In the genomic region with DNA sequence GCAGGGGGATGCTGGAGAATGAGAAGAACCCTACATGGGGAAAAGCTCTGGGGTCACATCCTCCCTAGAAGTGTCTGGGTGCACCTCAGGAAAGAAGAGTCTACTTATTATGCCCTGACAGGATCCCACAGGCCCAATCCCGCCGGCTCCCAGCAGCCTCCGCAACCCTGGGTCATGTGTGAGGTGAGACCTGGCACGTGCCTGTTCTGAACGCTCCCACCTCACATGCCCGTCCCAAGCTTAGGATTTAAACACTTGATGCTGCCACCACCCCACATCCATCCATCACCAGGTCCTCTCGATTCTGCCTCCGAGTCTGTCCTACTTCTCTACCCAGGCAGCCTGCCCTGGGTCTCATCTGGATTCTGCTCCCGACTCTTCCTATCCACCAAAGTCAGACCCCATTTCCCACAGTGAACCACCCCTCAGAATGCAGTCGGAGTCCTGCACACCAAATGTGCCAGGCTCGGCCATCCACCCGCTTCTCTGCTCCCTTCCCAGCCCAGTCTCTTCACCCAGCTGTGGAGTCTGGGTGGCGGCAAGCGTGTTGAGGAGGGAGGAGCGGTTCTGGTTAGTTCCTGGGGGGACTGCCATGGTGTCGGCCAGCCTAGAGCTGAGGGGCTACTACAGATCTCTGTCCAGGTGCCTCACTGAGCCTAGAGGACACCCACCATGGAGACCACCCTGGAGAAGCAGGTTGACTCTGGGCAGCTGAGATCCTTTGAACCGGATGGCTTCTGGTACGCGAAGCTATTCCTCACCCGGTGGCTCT, we compare ENCODE assay signal across 9 cellular contexts. TPM values are rescaled to one million over a fixed set of nuclear protein-coding genes. Genes with fewer than 3 reads are reported as not detected.
DNase-seq lines count a peak whose midpoint lies in the region; ATAC-seq lines count a peak whose summit lies in the region.
"Had no signal": no experiment of that assay in that cellular context is flagged by ENCODE, and none has a peak within 500 bp of the region (broad histone marks: within the 10 kb centered on the region; RNA-seq: fewer than 3 reads in every experiment).

No MANE protein-coding gene starts in this region.

- H3K27ac Mint-ChIP-seq in T-helper 2 cell treated with Interferon-gamma antibody and Interleukin-4, amounts not matched to agents 5 μg/mL and 100 μg/mL, for 36 hours = peak overlapping the region; percentile 93
- H3K27ac Mint-ChIP-seq in activated CD8-positive, alpha-beta memory T cell treated with anti-CD3 and anti-CD28 coated beads, Interleukin-2, amount 10 ng/mL, durations not matched to agents 7 days and 5 days = peak overlapping the region; percentile 96
- peak overlapping the region; percentile 94 to 99 (median 98) for H3K27ac Mint-ChIP-seq in immature natural killer cell
- H3K27ac Mint-ChIP-seq in stimulated activated memory B cell treated with anti-CD40 and anti-IgM and Interleukin-4, amounts not matched to agents 10 μg/mL and 1 μg/mL and 100 μg/mL, for 72 hours = peak overlapping the region; percentile 97

- peak overlapping the region; percentile 82 for H3K4me3 Mint-ChIP-seq in T-helper 2 cell treated with Interferon-gamma antibody and Interleukin-4, amounts not matched to agents 5 μg/mL and 100 μg/mL, for 36 hours
- no peak overlapping the region for H3K4me3 Mint-ChIP-seq in activated CD8-positive, alpha-beta memory T cell treated with anti-CD3 and anti-CD28 coated beads, Interleukin-2, amount 10 ng/mL, durations not matched to agents 7 days and 5 days
- H3K4me3 Mint-ChIP-seq in immature natural killer cell = peak overlapping the region; percentile 80 to 95 (median 87)
- H3K4me3 Mint-ChIP-seq in stimulated activated memory B cell treated with anti-CD40 and anti-IgM and Interleukin-4, amounts not matched to agents 10 μg/mL and 1 μg/mL and 100 μg/mL, for 72 hours = peak overlapping the region; percentile 47

- no peaks in the 10 kb centered on the region for H3K27me3 Mint-ChIP-seq in T-helper 2 cell treated with Interferon-gamma antibody and Interleukin-4, amounts not matched to agents 5 μg/mL and 100 μg/mL, for 36 hours (ENCODE audit: low read depth)
- H3K27me3 Mint-ChIP-seq in activated CD8-positive, alpha-beta memory T cell treated with anti-CD3 and anti-CD28 coated beads, Interleukin-2, amount 10 ng/mL, durations not matched to agents 7 days and 5 days = no peaks in the 10 kb centered on the region
- H3K27me3 Mint-ChIP-seq in immature natural killer cell (ENCODE audit: low read depth in 3 of 3) = peaks cover 18 to 45% (median 37%) of the 10 kb centered on the region in 3 donors
- no peaks in the 10 kb centered on the region for H3K27me3 Mint-ChIP-seq in stimulated activated memory B cell treated with anti-CD40 and anti-IgM and Interleukin-4, amounts not matched to agents 10 μg/mL and 1 μg/mL and 100 μg/mL, for 72 hours

- peaks cover 76% of the 10 kb centered on the region for H3K36me3 Mint-ChIP-seq in T-helper 2 cell treated with Interferon-gamma antibody and Interleukin-4, amounts not matched to agents 5 μg/mL and 100 μg/mL, for 36 hours (ENCODE audit: low read depth)
- peaks cover 63% of the 10 kb centered on the region for H3K36me3 Mint-ChIP-seq in activated CD8-positive, alpha-beta memory T cell treated with anti-CD3 and anti-CD28 coated beads, Interleukin-2, amount 10 ng/mL, durations not matched to agents 7 days and 5 days
- H3K36me3 Mint-ChIP-seq in immature natural killer cell = peaks cover 0 to 19% (median 4%) of the 10 kb centered on the region in 3 donors
- peaks cover 65% of the 10 kb centered on the region for H3K36me3 Mint-ChIP-seq in stimulated activated memory B cell treated with anti-CD40 and anti-IgM and Interleukin-4, amounts not matched to agents 10 μg/mL and 1 μg/mL and 100 μg/mL, for 72 hours

- no peak for DNase-seq in T-helper 2 cell treated with Interferon-gamma antibody and Interleukin-4, amounts not matched to agents 5 μg/mL and 100 μg/mL, for 36 hours (ENCODE audit: low spot score)
- DNase-seq in T-helper 2 cell (no peak), immature natural killer cell (no peak), hypothalamus (lab: John Stamatoyannopoulos, UW) (no peak), GM19240 (ENCODE audit: insufficient read length, low spot score) (no peak)
- DNase-seq in activated CD8-positive, alpha-beta memory T cell treated with anti-CD3 and anti-CD28 coated beads, Interleukin-2, amount 10 ng/mL, durations not matched to agents 7 days and 5 days = no peak
- DNase-seq: 8988T had no signal

- no peaks in the 10 kb centered on the region for H3K9me3 Mint-ChIP-seq in T-helper 2 cell treated with Interferon-gamma antibody and Interleukin-4, amounts not matched to agents 5 μg/mL and 100 μg/mL, for 36 hours
- H3K9me3 Mint-ChIP-seq in activated CD8-positive, alpha-beta memory T cell treated with anti-CD3 and anti-CD28 coated beads, Interleukin-2, amount 10 ng/mL, durations not matched to agents 7 days and 5 days (ENCODE audit: low read depth) = no peaks in the 10 kb centered on the region
- peaks cover 0 to 2% (median 0%) of the 10 kb centered on the region in 6 donors for H3K9me3 Mint-ChIP-seq in immature natural killer cell
- no peaks in the 10 kb centered on the region for H3K9me3 Mint-ChIP-seq in stimulated activated memory B cell treated with anti-CD40 and anti-IgM and Interleukin-4, amounts not matched to agents 10 μg/mL and 1 μg/mL and 100 μg/mL, for 72 hours

- CTCF ChIA-PET in activated CD8-positive, alpha-beta memory T cell treated with anti-CD3 and anti-CD28 coated beads, Interleukin-2, amount 10 ng/mL, durations not matched to agents 7 days and 5 days (lab: Charles Lee) = interaction anchor here (0.5 to 2.5 kb wide), 7 partner anchors 12 to 139 kb away, joined by 3 to 8 read pairs (median 4); no protein-coding TSS in a partner anchor

- no peak for ATAC-seq in activated CD8-positive, alpha-beta memory T cell treated with anti-CD3 and anti-CD28 coated beads, Interleukin-2, amount 10 ng/mL, durations not matched to agents 7 days and 5 days
- ATAC-seq in stimulated activated memory B cell treated with anti-CD40 and anti-IgM and Interleukin-4, amounts not matched to agents 10 μg/mL and 1 μg/mL and 100 μg/mL, for 72 hours = no peak
- ATAC-seq in HG02763 (IDR thresholded peaks at IDR 0.05; ENCODE audit: unreplicated experiment) = no peak

- H3K4me1 Mint-ChIP-seq in T-helper 2 cell treated with Interferon-gamma antibody and Interleukin-4, amounts not matched to agents 5 μg/mL and 100 μg/mL, for 36 hours (ENCODE audit: low read depth) = peaks cover 86% of the 10 kb centered on the region
- H3K4me1 Mint-ChIP-seq in activated CD8-positive, alpha-beta memory T cell treated with anti-CD3 and anti-CD28 coated beads, Interleukin-2, amount 10 ng/mL, durations not matched to agents 7 days and 5 days = peaks cover 98% of the 10 kb centered on the region
- peaks cover 99 to 100% of the 10 kb centered on the region in 2 donors for H3K4me1 Mint-ChIP-seq in immature natural killer cell
- peaks cover 99% of the 10 kb centered on the region for H3K4me1 Mint-ChIP-seq in stimulated activated memory B cell treated with anti-CD40 and anti-IgM and Interleukin-4, amounts not matched to agents 10 μg/mL and 1 μg/mL and 100 μg/mL, for 72 hours

RNA-seq across cellular contexts. Expression of gene SLC2A1, which starts 23.9 kb away (rescaled TPM):
- 100 to 1,000 TPM; 113 to 140 TPM for total RNA-seq in activated CD8-positive, alpha-beta memory T cell treated with anti-CD3 and anti-CD28 coated beads, Interleukin-2, amount 10 ng/mL, durations not matched to agents 7 days and 5 days
- 10 to 100 TPM; 39.1 to 55.0 (median 42.4) TPM for polyA plus RNA-seq in immature natural killer cell
